In the genomic region with DNA sequence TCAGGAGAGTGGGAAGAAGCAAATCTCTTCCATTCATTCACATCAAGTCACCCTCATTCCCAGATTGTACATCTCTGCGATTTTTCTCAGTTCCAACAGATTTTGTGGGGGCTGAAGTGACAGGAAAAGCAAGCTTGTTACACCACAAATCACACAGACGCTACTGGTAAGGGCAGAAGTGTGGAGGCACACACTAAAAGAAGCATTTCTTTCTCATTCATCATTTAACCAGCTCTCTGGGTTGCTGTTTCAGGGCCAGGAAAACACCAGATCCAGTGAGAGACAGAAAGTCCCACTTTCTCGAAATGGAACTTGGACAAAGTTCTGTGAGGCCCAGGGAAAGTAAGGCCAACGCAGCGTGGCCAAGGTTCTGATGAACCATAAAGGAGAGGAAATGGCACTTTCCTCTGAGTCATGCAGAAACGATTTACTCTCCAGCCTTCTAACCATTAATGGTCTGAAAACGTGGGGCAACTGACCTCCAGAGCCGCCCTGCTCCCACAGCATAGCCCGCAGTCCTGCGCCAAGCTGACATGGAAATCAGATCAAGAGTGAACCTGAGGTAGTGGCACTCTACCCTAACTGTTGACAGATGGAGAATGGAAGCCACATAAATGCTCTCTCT, we compare ENCODE assay signal across 14 cellular contexts.
DNase-seq lines count a peak whose midpoint lies in the region; ATAC-seq, FAIRE-seq and TF ChIP-seq lines count a peak whose summit lies in the region.
"Had no signal": no experiment of that assay in that cellular context is flagged by ENCODE, and none has a peak within 500 bp of the region (broad histone marks: within the 10 kb centered on the region; RNA-seq: fewer than 3 reads in every experiment).

No MANE protein-coding gene starts in this region.

- H3K36me3 ChIP-seq in stomach smooth muscle (ENCODE audit: control insufficient read depth in 2 of 2, insufficient read depth in 2 of 2, low read length in 2 of 2) (no peaks in the 10 kb centered on the region), mucosa of descending colon (ENCODE audit: low read depth) (no peaks in the 10 kb centered on the region)

- no peak for TF ChIP-seq POLR2A in GM12892 (IDR thresholded peaks at IDR 0.05; ENCODE audit: low read depth, low read length)

- no peak for ATAC-seq in mucosa of descending colon
- ATAC-seq: activated T-helper 17 cell treated with anti-CD3 and anti-CD28 coated beads, Interleukin-2, amount 50 U/mL, for 72 hours; naive thymus-derived CD4-positive, alpha-beta T cell; WTC11 had no signal

- H3K9ac ChIP-seq in stomach smooth muscle (ENCODE audit: low read length in 2 of 2), result no peak overlapping the region

- H3K4me1 ChIP-seq in stomach smooth muscle (ENCODE audit: control insufficient read depth, insufficient read depth, low read length), result peaks cover 4% of the 10 kb centered on the region
- no peaks in the 10 kb centered on the region for H3K4me1 ChIP-seq in mucosa of descending colon (ENCODE audit: low read depth)
- H3K4me1 ChIP-seq: testis had no signal

- H3K27ac ChIP-seq in stomach smooth muscle (ENCODE audit: low read length), result peak overlapping the region; percentile 33
- H3K27ac ChIP-seq: testis had no signal

- H3K9me3 ChIP-seq in stomach smooth muscle (ENCODE audit: control insufficient read depth in 2 of 2, low read length in 2 of 2) (no peaks in the 10 kb centered on the region), mucosa of descending colon (no peaks in the 10 kb centered on the region)
- H3K9me3 ChIP-seq: testis had no signal

- no peak overlapping the region for H3K4me3 ChIP-seq in stomach smooth muscle (ENCODE audit: low read length in 2 of 2)
- H3K4me3 ChIP-seq in mucosa of descending colon, result no peak overlapping the region
- H3K4me3 ChIP-seq: testis had no signal

- TF ChIP-seq CTCF in mucosa of descending colon (IDR thresholded peaks at IDR 0.05) (no peak), D721Med (IDR thresholded peaks at IDR 0.05; ENCODE audit: insufficient read depth, missing control alignments) (no peak)

- FAIRE-seq in GM12892 (lab: Jason Lieb, UNC) (no peak), D721Med (lab: Jason Lieb, UNC) (no peak)

- H3K27me3 ChIP-seq in stomach smooth muscle (ENCODE audit: control insufficient read depth in 1 of 2, insufficient read depth in 2 of 2, low read length in 2 of 2), result peaks cover 0 to 2% of the 10 kb centered on the region in 2 donors
- H3K27me3 ChIP-seq: testis had no signal

- peak; percentile 79 for DNase-seq in GM04504 (ENCODE audit: low read depth)
- DNase-seq in T1000 (lab: John Stamatoyannopoulos, UW), result peak; percentile 35
- DNase-seq in inferior parietal cortex (ENCODE audit: extremely low spot score), result peak; percentile 48
- DNase-seq in GM12892 (ENCODE audit: insufficient read length), result no peak
- DNase-seq in cerebellar nuclear complex (lab: John Stamatoyannopoulos, UW), result no peak
- DNase-seq in mucosa of descending colon, result no peak
- DNase-seq in D721Med (ENCODE audit: insufficient read length, low spot score), result no peak
- DNase-seq: naive thymus-derived CD4-positive, alpha-beta T cell; NCI-H1694 treated with DMSO at 0.1 percent for 48 hours; stimulated activated CD4-positive, alpha-beta T cell treated with anti-CD3 and anti-CD28 coated beads, Interleukin-2, amount 100 ng/mL, for 48 hours; testis had no signal

- intact Hi-C loops in mucosa of descending colon (cut with DNase I, micrococcal nuclease), result no loop called here

Comparison
In these comparisons a context has a peak if more than half of its experiments do, and no peak if none do; other contexts are left out.
1. DNase-seq: peak in GM04504 (single experiment), T1000 (single experiment) and inferior parietal cortex (single experiment); none in GM12892 (single experiment), cerebellar nuclear complex (0 of 2), mucosa of descending colon (0 of 3) and D721Med (single experiment).